27 cellular contexts compared by ENCODE assay signal in genomic region chr4:112058433-112058832, GRCh38.
DNase-seq lines count a peak whose midpoint lies in the region; ATAC-seq, FAIRE-seq and TF ChIP-seq lines count a peak whose summit lies in the region.
"Had no signal": no experiment of that assay in that cellular context is flagged by ENCODE, and none has a peak within 500 bp of the region (broad histone marks: within the 10 kb centered on the region; RNA-seq: fewer than 3 reads in every experiment).

No MANE protein-coding gene starts in this region.

- peaks cover 2 to 4% of the 10 kb centered on the region in 2 donors for H3K27me3 Mint-ChIP-seq in CD4-positive, alpha-beta memory T cell

- dilution Hi-C loops in IMR-90 (cut with HindIII; ENCODE audit: low sequenced_read_pairs, unreplicated experiment): no loop called here

- POLR2A ChIA-PET in IMR-90 (lab: Charles Lee; ENCODE audit: unreplicated experiment): no interaction called here
- POLR2A ChIA-PET in CD4-positive, alpha-beta memory T cell (lab: Charles Lee; ENCODE audit: partially characterized antibody): no interaction called here

- no peak overlapping the region for H3K56ac ChIP-seq in IMR-90 (ENCODE audit: extremely low read depth, insufficient read depth, low read length)

- ATAC-seq in IMR-90 (ENCODE audit: low read depth): no peak; the same call in none of the 2 replicates
- ATAC-seq in GM18858 (IDR thresholded peaks at IDR 0.05; ENCODE audit: unreplicated experiment): no peak
- ATAC-seq: naive thymus-derived CD4-positive, alpha-beta T cell; sciatic nerve; T-cell had no signal

- peaks cover 0 to 3% (median 0%) of the 10 kb centered on the region in 4 donors for H3K4me1 Mint-ChIP-seq in CD4-positive, alpha-beta memory T cell

- no peak overlapping the region for H3K14ac ChIP-seq in IMR-90 (replicated peaks; ENCODE audit: low read depth, low read length)

- no peak for TF ChIP-seq POLR2A in IMR-90 (IDR thresholded peaks at IDR 0.05; ENCODE audit: low read depth, low read length)
- TF ChIP-seq POLR2A in GM12892 (IDR thresholded peaks at IDR 0.05; ENCODE audit: low read depth, low read length): no peak

- no peak overlapping the region for H3K23ac ChIP-seq in IMR-90 (ENCODE audit: low read depth, low read length)

- no peak overlapping the region for H4K5ac ChIP-seq in IMR-90 (ENCODE audit: low read depth, low read length)

- intact Hi-C loops in IMR-90 (cut with micrococcal nuclease): no loop called here
- intact Hi-C loops in CD4-positive, alpha-beta memory T cell (cut with micrococcal nuclease): no loop called here

- H3K4me2 ChIP-seq in IMR-90 (ENCODE audit: low read depth, low read length): no peak overlapping the region
- H3K4me2 ChIP-seq: hepatocyte had no signal

- H3K27ac ChIP-seq in IMR-90 (ENCODE audit: insufficient read depth, low read length): no peak overlapping the region
- H3K27ac ChIP-seq in CD4-positive, alpha-beta memory T cell (ENCODE audit: low read depth, low read length): no peak overlapping the region
- H3K27ac ChIP-seq: hepatocyte, tibial nerve had no signal

- H3K4me3 Mint-ChIP-seq in CD4-positive, alpha-beta memory T cell: no peak overlapping the region
- H3K4me3 Mint-ChIP-seq: activated CD4-positive, alpha-beta T cell treated with anti-CD3 and anti-CD28 coated beads, Interleukin-2, amount 10 ng/mL, durations not matched to agents 24 days and 14 days; naive thymus-derived CD4-positive, alpha-beta T cell; T-cell had no signal

- H2BK120ac ChIP-seq in IMR-90 (ENCODE audit: low read depth, low read length): no peak overlapping the region

- CTCF ChIA-PET in IMR-90 (lab: Yijun Ruan, JAX): no interaction called here
- CTCF ChIA-PET in CD4-positive, alpha-beta memory T cell (lab: Charles Lee; ENCODE audit: partially characterized antibody): no interaction called here

- BruUV-seq in IMR-90 (replicated peaks; lab: Mats Ljungman, UMichigan): no TSS peak

- no peak overlapping the region for H3K4ac ChIP-seq in IMR-90 (ENCODE audit: low read depth, low read length)

- TF ChIP-seq CTCF in IMR-90 (conservative IDR thresholded peaks at IDR 0.05; ENCODE audit: low read depth, low read length): no peak
- no peak for TF ChIP-seq CTCF in choroid plexus epithelial cell (conservative IDR thresholded peaks at IDR 0.05; ENCODE audit: low read depth, low read length)

- TF ChIP-seq RAD21 in IMR-90 (IDR thresholded peaks at IDR 0.05; ENCODE audit: low read length): no peak

- H3K9me3 ChIP-seq in IMR-90 (ENCODE audit: control insufficient read depth, insufficient read depth, low read length): no peaks in the 10 kb centered on the region
- no peaks in the 10 kb centered on the region for H3K9me3 ChIP-seq in CD4-positive, alpha-beta memory T cell (ENCODE audit: control insufficient read depth in 1 of 2, low read length in 2 of 2)
- H3K9me3 ChIP-seq: tibial nerve had no signal

- H4K20me1 ChIP-seq in IMR-90 (ENCODE audit: insufficient read depth, low read length): no peaks in the 10 kb centered on the region

- H3K4me3 ChIP-seq in IMR-90 (ENCODE audit: insufficient read depth, low read depth, low read length): no peak overlapping the region
- H3K4me3 ChIP-seq in choroid plexus epithelial cell (ENCODE audit: low read depth, low read length): no peak overlapping the region
- H3K4me3 ChIP-seq in CD4-positive, alpha-beta memory T cell (ENCODE audit: low read length in 2 of 2): no peak overlapping the region
- H3K4me3 ChIP-seq: hepatocyte, tibial nerve had no signal

- H2BK20ac ChIP-seq in IMR-90 (ENCODE audit: low read depth, low read length): no peak overlapping the region

- in situ Hi-C loops in IMR-90 (cut with MboI; ENCODE audit: low sequenced_read_pairs): no loop called here

- FAIRE-seq in GM12892 (lab: Jason Lieb, UNC): no peak
- FAIRE-seq: islet of Langerhans had no signal

- peaks cover 2% of the 10 kb centered on the region; the same call in 1 of the 2 replicates for H3K27me3 ChIP-seq in IMR-90 (ENCODE audit: control insufficient read depth, insufficient read depth, low read length)
- H3K27me3 ChIP-seq in CD4-positive, alpha-beta memory T cell (ENCODE audit: insufficient read depth, low read length): no peaks in the 10 kb centered on the region
- H3K27me3 ChIP-seq: hepatocyte, tibial nerve had no signal

- no peak overlapping the region for H4K8ac ChIP-seq in IMR-90 (ENCODE audit: low read depth in 2 of 2, low read length in 2 of 2)

- H3K4me1 ChIP-seq in IMR-90 (ENCODE audit: control insufficient read depth, insufficient read depth, low read length): no peaks in the 10 kb centered on the region
- H3K4me1 ChIP-seq in CD4-positive, alpha-beta memory T cell (ENCODE audit: insufficient read depth, low read length): no peaks in the 10 kb centered on the region
- H3K4me1 ChIP-seq: tibial nerve had no signal

- no peak overlapping the region for H3K18ac ChIP-seq in IMR-90 (ENCODE audit: low read depth, low read length)

- no peak overlapping the region for H3K27ac Mint-ChIP-seq in CD4-positive, alpha-beta memory T cell
- H3K27ac Mint-ChIP-seq: activated CD4-positive, alpha-beta T cell treated with anti-CD3 and anti-CD28 coated beads, Interleukin-2, amount 10 ng/mL, durations not matched to agents 24 days and 14 days; naive thymus-derived CD4-positive, alpha-beta T cell; T-cell had no signal

- H3K9me3 Mint-ChIP-seq in CD4-positive, alpha-beta memory T cell: peaks cover 0 to 2% (median 0%) of the 10 kb centered on the region in 8 donors
- H3K9me3 Mint-ChIP-seq: activated CD4-positive, alpha-beta T cell treated with anti-CD3 and anti-CD28 coated beads, Interleukin-2, amount 10 ng/mL, durations not matched to agents 24 days and 14 days; T-cell had no signal

- no peak overlapping the region for H2BK5ac ChIP-seq in IMR-90 (ENCODE audit: low read depth, low read length, poor library complexity, severe bottlenecking)

- no peak overlapping the region for H4K91ac ChIP-seq in IMR-90 (ENCODE audit: insufficient read depth, low read depth, low read length)

- no peak overlapping the region for H2AFZ ChIP-seq in IMR-90 (replicated peaks; ENCODE audit: low read length, poor library complexity)
- H2AFZ ChIP-seq: hepatocyte had no signal

- H3K36me3 Mint-ChIP-seq in CD4-positive, alpha-beta memory T cell: no peaks in the 10 kb centered on the region
- H3K36me3 Mint-ChIP-seq: naive thymus-derived CD4-positive, alpha-beta T cell; T-cell had no signal

- no peaks in the 10 kb centered on the region for H3K79me1 ChIP-seq in IMR-90 (ENCODE audit: low read depth in 1 of 2, low read length in 2 of 2)

- no peak overlapping the region for H2AK9ac ChIP-seq in IMR-90 (replicated peaks; ENCODE audit: low read depth, low read length, poor library complexity)

- no peak overlapping the region for H3K9ac ChIP-seq in IMR-90 (ENCODE audit: low read depth, low read length)

- WGBS in IMR-90 (ENCODE audit: extremely low coverage in 2 of 2, insufficient read length in 1 of 2), 2 experiments: no CpG with 5 or more reads among the region's 3 CpGs

- H2AK5ac ChIP-seq in IMR-90 (ENCODE audit: low read depth, low read length): no peak overlapping the region

- no peaks in the 10 kb centered on the region for H3K36me3 ChIP-seq in IMR-90 (ENCODE audit: control insufficient read depth, insufficient read depth, low read length)
- H3K36me3 ChIP-seq in CD4-positive, alpha-beta memory T cell (ENCODE audit: insufficient read depth, low read length): no peaks in the 10 kb centered on the region
- H3K36me3 ChIP-seq: tibial nerve had no signal

- no peak overlapping the region for H2BK15ac ChIP-seq in IMR-90 (ENCODE audit: low read depth, low read length)

- H3K9me1 ChIP-seq in IMR-90 (ENCODE audit: insufficient read depth, low read length): no peaks in the 10 kb centered on the region

- DNase-seq in EL (peak; percentile 60), IMR-90 (peak; percentile 14), choroid plexus epithelial cell (ENCODE audit: low read depth) (peak; percentile 50), kidney tubule cell (ENCODE audit: low spot score) (peak; percentile 82), GM12892 (ENCODE audit: insufficient read length) (no peak)
- DNase-seq in CD4-positive, alpha-beta memory T cell: no peak
- no peak for DNase-seq in activated T-cell treated with anti-CD3 and anti-CD28 coated beads, Interleukin-2, amount 50 U/mL, for 48 hours
- DNase-seq: activated CD4-positive, alpha-beta T cell treated with anti-CD3 and anti-CD28 coated beads, Interleukin-2, amount 10 ng/mL, durations not matched to agents 24 days and 14 days; activated effector memory CD4-positive, alpha-beta T cell treated with Interleukin-2 at 50 U/mL for 16 hours; AML-193; amygdala; central memory CD4-positive, alpha-beta T cell; COR-L47; effector CD4-positive, alpha-beta T cell; H7; KBM-7; naive thymus-derived CD4-positive, alpha-beta T cell; NCI-H1048; NCI-H2029 treated with DMSO at 0.1 percent for 48 hours; NCI-H446 treated with DMSO at 0.1 percent for 48 hours; stimulated activated naive CD4-positive, alpha-beta T cell treated with Interleukin-2 at 50 U/mL for 16 hours; T-cell had no signal

TF ChIP-seq in IMR-90, 13 proteins besides CTCF, POLR2A, EP300 and RAD21 (continues in another document):
- no peak for TF ChIP-seq SMC3 (IDR thresholded peaks at IDR 0.05; ENCODE audit: low read depth, low read length)
- TF ChIP-seq MAFK (IDR thresholded peaks at IDR 0.05; ENCODE audit: low read depth, low read length): no peak
- TF ChIP-seq CEBPB (IDR thresholded peaks at IDR 0.05; ENCODE audit: low read depth, low read length): no peak
- TF ChIP-seq BHLHE40 (IDR thresholded peaks at IDR 0.05; ENCODE audit: low read depth, low read length): no peak
- TF ChIP-seq RCOR1 (IDR thresholded peaks at IDR 0.05; ENCODE audit: insufficient replicate concordance, low read length): no peak
- no peak for TF ChIP-seq MAZ (IDR thresholded peaks at IDR 0.05; ENCODE audit: borderline replicate concordance, low read depth, low read length)
- no peak for TF ChIP-seq USF2 (IDR thresholded peaks at IDR 0.05; ENCODE audit: low read depth, low read length)
- no peak for TF ChIP-seq ELK1 (IDR thresholded peaks at IDR 0.05; ENCODE audit: borderline replicate concordance, low read depth, low read length)

Comparison
In these comparisons a context has a peak if more than half of its experiments do, and no peak if none do; other contexts are left out.
1. DNase-seq: peak in EL (single experiment), IMR-90 (single experiment), choroid plexus epithelial cell (single experiment) and kidney tubule cell (single experiment); none in GM12892 (single experiment), CD4-positive, alpha-beta memory T cell (0 of 5) and activated T-cell treated with anti-CD3 and anti-CD28 coated beads, Interleukin-2, amount 50 U/mL, for 48 hours (0 of 2).